8 cellular contexts compared by ENCODE assay signal in the genomic region with DNA sequence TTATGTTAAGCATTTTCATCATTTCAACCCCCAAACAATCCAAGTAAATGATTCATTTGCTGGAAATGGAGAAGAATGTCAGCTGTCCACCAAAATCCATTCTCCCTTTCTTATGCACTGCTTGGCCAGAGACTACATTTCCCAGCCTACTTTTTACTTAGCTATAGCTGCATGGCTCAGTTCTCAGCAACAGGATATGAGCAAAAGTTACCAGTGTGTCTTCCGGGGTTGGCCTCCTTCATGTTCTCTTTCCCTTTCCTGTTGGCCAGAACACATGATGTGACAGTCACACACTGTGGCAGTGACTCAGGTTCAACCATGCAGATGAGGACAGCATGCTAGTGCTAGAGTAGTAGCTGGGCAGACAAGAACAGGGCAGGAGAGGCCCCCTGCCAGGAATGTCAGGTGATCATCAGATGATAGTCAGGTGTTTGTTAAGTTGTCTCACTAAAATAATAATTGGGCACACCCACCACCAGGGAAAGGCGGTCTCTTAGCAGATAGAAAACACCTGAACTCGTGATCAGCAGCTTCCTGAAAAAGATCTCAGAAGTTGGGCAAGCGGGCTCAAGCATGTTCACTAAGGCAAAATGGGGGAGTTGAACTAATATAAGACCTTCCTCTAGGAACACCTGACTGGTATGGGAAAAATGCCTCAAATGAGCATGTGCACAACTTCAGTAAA. TPM values are rescaled to one million over a fixed set of nuclear protein-coding genes. Genes with fewer than 3 reads are reported as not detected.
DNase-seq lines count a peak whose midpoint lies in the region; TF ChIP-seq lines count a peak whose summit lies in the region.

No MANE protein-coding gene starts in this region.

- H3K9me3 ChIP-seq in SJCRH30 (replicated peaks): no peaks in the 10 kb centered on the region

- peaks cover 1% of the 10 kb centered on the region for H3K36me3 Mint-ChIP-seq in activated T-cell treated with anti-CD3 and anti-CD28 coated beads, Interleukin-2, amount 50 U/mL, for 24 hours (ENCODE audit: low read depth)

- peak overlapping the region; percentile 99 for H3K27ac Mint-ChIP-seq in activated T-cell treated with anti-CD3 and anti-CD28 coated beads, Interleukin-2, amount 50 U/mL, for 24 hours

- H3K4me3 Mint-ChIP-seq in activated T-cell treated with anti-CD3 and anti-CD28 coated beads, Interleukin-2, amount 50 U/mL, for 24 hours: peak overlapping the region; percentile 24

- CTCF ChIA-PET in GM10248 (lab: Yijun Ruan, JAX): interaction anchor here (1.0 to 2.8 kb wide), 7 partner anchors 9 to 150 kb away, joined by 3 to 14 read pairs (median 7); partner anchors contain the start of gene RFESD

- no peak for TF ChIP-seq CTCF in GM10248 (IDR thresholded peaks at IDR 0.05; ENCODE audit: control extremely low read depth, extremely low read depth, low read depth, missing control alignments)

- peaks cover 21% of the 10 kb centered on the region for H3K4me1 Mint-ChIP-seq in activated T-cell treated with anti-CD3 and anti-CD28 coated beads, Interleukin-2, amount 50 U/mL, for 24 hours (ENCODE audit: low read depth)

- no peak overlapping the region for H3K27ac ChIP-seq in SJCRH30

- peaks cover 2% of the 10 kb centered on the region for H3K27me3 Mint-ChIP-seq in activated T-cell treated with anti-CD3 and anti-CD28 coated beads, Interleukin-2, amount 50 U/mL, for 24 hours

- POLR2A ChIA-PET in GM10248 (lab: Yijun Ruan, JAX): no interaction called here

- H3K4me3 ChIP-seq in SJCRH30: no peak overlapping the region

- H3K27me3 ChIP-seq in SJCRH30: no peaks in the 10 kb centered on the region

- peaks cover 10% of the 10 kb centered on the region; the same call in 1 of the 2 replicates for H3K4me1 ChIP-seq in SJCRH30

- H3K36me3 ChIP-seq in SJCRH30: no peaks in the 10 kb centered on the region

- H3K9me3 Mint-ChIP-seq in activated T-cell treated with anti-CD3 and anti-CD28 coated beads, Interleukin-2, amount 50 U/mL, for 24 hours: peaks cover 5% of the 10 kb centered on the region

- peak; percentile 19 for DNase-seq in GM04504 (ENCODE audit: low read depth)
- peak; percentile 64 for DNase-seq in H4 (ENCODE audit: low spot score)
- DNase-seq in NAMALWA (ENCODE audit: low spot score): peak; percentile 69
- peak; percentile 79 for DNase-seq in activated T-cell treated with anti-CD3 and anti-CD28 coated beads, Interleukin-2, amount 50 U/mL, for 24 hours
- peak; percentile 88 for DNase-seq in iris pigment epithelial cell (ENCODE audit: low read depth)
- peak; percentile 40 to 83 (median 67) for DNase-seq in stimulated activated naive CD4-positive, alpha-beta T cell (lab: John Stamatoyannopoulos, UW)
- DNase-seq in GM10248 (ENCODE audit: extremely low spot score): no peak
- no peak for DNase-seq in SJCRH30

RNA-seq across cellular contexts. Expression of gene GPR150, which starts 12.2 kb away (rescaled TPM):
- total RNA-seq in H4 (2014; rRNA removed; shearing (Covaris generic)): not detected in 2 replicates
- not detected in 2 replicates for total RNA-seq in SJCRH30 (2014; rRNA removed; shearing (Covaris generic))

RNA-seq across cellular contexts. Expression of gene RFESD, which starts 14.4 kb away (rescaled TPM):
- 1.5 and 2.2 TPM in 2 replicates for total RNA-seq in H4 (2014; rRNA removed; shearing (Covaris generic))
- total RNA-seq in SJCRH30 (2014; rRNA removed; shearing (Covaris generic)): 1.2 and 1.4 TPM in 2 replicates

RNA-seq across cellular contexts. Expression of gene SPATA9, which starts 50.7 kb away (rescaled TPM):
- total RNA-seq in H4 (2014; rRNA removed; shearing (Covaris generic)): 0.45 TPM in 1 of 2 replicates, not detected in the other
- 1.7 and 1.8 TPM in 2 replicates for total RNA-seq in SJCRH30 (2014; rRNA removed; shearing (Covaris generic))

Comparison
In these comparisons a context has a peak if more than half of its experiments do, and no peak if none do; other contexts are left out.
1. DNase-seq: peak in GM04504 (single experiment), H4 (single experiment), NAMALWA (single experiment), activated T-cell treated with anti-CD3 and anti-CD28 coated beads, Interleukin-2, amount 50 U/mL, for 24 hours (single experiment), iris pigment epithelial cell (single experiment) and stimulated activated naive CD4-positive, alpha-beta T cell (6 of 6); none in GM10248 (single experiment) and SJCRH30 (0 of 2).